Comparison of ENCODE assay signal across 9 cellular contexts in the genomic region with DNA sequence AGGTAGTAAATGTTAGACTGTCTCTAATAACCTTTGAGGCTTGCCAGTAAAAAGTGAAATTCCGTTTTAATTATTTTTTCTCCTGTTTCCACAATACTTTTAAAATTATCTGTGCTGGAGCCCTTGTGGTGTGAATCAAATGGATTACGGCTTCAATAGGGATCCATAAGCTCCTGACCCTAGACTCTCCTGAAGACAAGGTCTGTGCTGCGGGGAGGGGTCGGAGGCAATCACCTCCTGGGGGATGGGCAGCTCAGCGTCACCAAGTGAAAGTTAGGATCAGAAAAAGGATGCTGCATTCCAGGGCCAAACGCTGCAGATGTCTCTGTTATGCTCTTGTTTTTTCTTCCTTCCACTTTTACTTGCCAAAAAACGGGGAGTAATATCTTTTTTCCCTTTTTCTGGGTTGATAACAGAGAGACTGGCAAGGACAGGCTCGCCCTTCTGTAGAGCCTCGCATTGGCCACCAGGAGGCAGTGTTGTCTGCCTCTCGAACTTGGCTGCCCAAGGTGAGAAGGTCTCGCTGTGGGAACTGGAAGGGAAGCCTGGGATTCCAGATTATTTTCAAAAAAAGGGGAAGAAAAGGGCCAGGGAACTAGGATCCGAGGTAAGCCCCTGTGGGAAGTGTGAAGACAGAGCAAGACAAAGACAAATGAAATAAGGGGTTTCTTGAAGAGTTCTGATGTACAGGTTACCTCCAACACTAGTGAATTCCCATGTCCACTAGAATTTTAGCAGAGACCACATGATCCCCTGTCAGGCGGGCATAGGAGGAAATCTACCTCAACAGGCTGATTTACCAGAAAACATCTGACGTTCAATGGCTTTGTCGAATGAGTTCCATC.
DNase-seq lines count a peak whose midpoint lies in the region; ATAC-seq and TF ChIP-seq lines count a peak whose summit lies in the region.
"Had no signal": no experiment of that assay in that cellular context is flagged by ENCODE, and none has a peak within 500 bp of the region (broad histone marks: within the 10 kb centered on the region; RNA-seq: fewer than 3 reads in every experiment).

No MANE protein-coding gene starts in this region.

- H3K4me3 ChIP-seq in GM06990 (replicated peaks; ENCODE audit: low read depth, low read length) = no peak overlapping the region
- H3K4me3 ChIP-seq: SK-N-MC had no signal

- H3K36me3 ChIP-seq in GM06990 (ENCODE audit: control insufficient read depth, insufficient read depth, low read length) = no peaks in the 10 kb centered on the region

- peak; percentile 83 for TF ChIP-seq CTCF in GM06990 (IDR thresholded peaks at IDR 0.05; ENCODE audit: insufficient read depth, low read length, poor library complexity, severe bottlenecking)

- H3K27me3 ChIP-seq in GM06990 (replicated peaks; ENCODE audit: control insufficient read depth, insufficient read depth, low read length) = no peaks in the 10 kb centered on the region

- DNase-seq in GM06990 (ENCODE audit: extremely low read depth, insufficient read length) = no peak
- DNase-seq in NCI-H1694 treated with DMSO at 0.1 percent for 48 hours (lab: John Stamatoyannopoulos, UW) = peak; percentile 5
- peak; percentile 86 for DNase-seq in cerebellar cortex (ENCODE audit: low spot score)
- peak; percentile 15 for DNase-seq in middle frontal gyrus (ENCODE audit: extremely low spot score, low spot score)
- DNase-seq in NCI-H1436 (lab: John Stamatoyannopoulos, UW) = no peak
- DNase-seq in glomerular visceral epithelial cell (ENCODE audit: extremely low spot score) = no peak

- ATAC-seq in GM21717 (IDR thresholded peaks at IDR 0.05; ENCODE audit: unreplicated experiment) (peak; percentile 82), HG03521 (IDR thresholded peaks at IDR 0.05; ENCODE audit: unreplicated experiment) (no peak)

Comparison
In these comparisons a context has a peak if more than half of its experiments do, and no peak if none do; other contexts are left out.
1. DNase-seq: peak in NCI-H1694 treated with DMSO at 0.1 percent for 48 hours (single experiment), cerebellar cortex (single experiment) and middle frontal gyrus (single experiment); none in GM06990 (single experiment), NCI-H1436 (single experiment) and glomerular visceral epithelial cell (single experiment).